ENCODE assay signal across 17 cellular contexts in genomic region chr1:37069406-37069805, GRCh38. TPM values are rescaled to one million over a fixed set of nuclear protein-coding genes. Genes with fewer than 3 reads are reported as not detected.
A peak's percentile ranks its signal among the peaks of the same experiment; 100 is the strongest.
DNase-seq lines count a peak whose midpoint lies in the region; ATAC-seq and TF ChIP-seq lines count a peak whose summit lies in the region.
"Had no signal": no experiment of that assay in that cellular context is flagged by ENCODE, and none has a peak within 500 bp of the region (broad histone marks: within the 10 kb centered on the region; RNA-seq: fewer than 3 reads in every experiment).

No MANE protein-coding gene starts in this region.

- no peaks in the 10 kb centered on the region for H3K36me3 Mint-ChIP-seq in GM23338 (ENCODE audit: low read depth)
- H3K36me3 Mint-ChIP-seq: CD8-positive, alpha-beta memory T cell had no signal

- DNase-seq in DMS79 (lab: John Stamatoyannopoulos, UW) (peak; percentile 15), DMS79 treated with DMSO at 0.1 percent for 48 hours (lab: John Stamatoyannopoulos, UW) (no peak), GM23338 (ENCODE audit: low spot score) (peak; percentile 10), NCI-H82 treated with DMSO at 0.1 percent for 48 hours (lab: John Stamatoyannopoulos, UW; ENCODE audit: unreplicated experiment) (peak; percentile 91), lower lobe of right lung (no peak), body of pancreas (no peak)
- DNase-seq: 8988T; AML-193; Caco-2; CD8-positive, alpha-beta memory T cell; EL; H7 had no signal

- no peak overlapping the region for H3K4me3 ChIP-seq in GM23338
- H3K4me3 ChIP-seq in lower lobe of right lung = no peak overlapping the region
- no peak overlapping the region for H3K4me3 ChIP-seq in body of pancreas
- H3K4me3 ChIP-seq: BLaER1 had no signal

- no peak for TF ChIP-seq POLR2A in body of pancreas (IDR thresholded peaks at IDR 0.05)

- H3K9me3 ChIP-seq in lower lobe of right lung (no peaks in the 10 kb centered on the region), body of pancreas (no peaks in the 10 kb centered on the region)
- H3K9me3 ChIP-seq: BLaER1, Caco-2 had no signal

- H3K4me3 Mint-ChIP-seq in GM23338 = no peak overlapping the region
- H3K4me3 Mint-ChIP-seq: CD8-positive, alpha-beta memory T cell; IgD-negative memory B cell had no signal

- no peaks in the 10 kb centered on the region for H3F3A ChIP-seq in GM23338 (replicated peaks; ENCODE audit: low read depth)

- intact Hi-C loops in lower lobe of right lung (cut with DNase I) = no loop called here
- intact Hi-C loops in body of pancreas (cut with DNase I) = no loop called here

- H3K79me2 ChIP-seq in GM23338 (replicated peaks; ENCODE audit: insufficient read depth) = no peaks in the 10 kb centered on the region

- no peaks in the 10 kb centered on the region for H3K27me3 ChIP-seq in GM23338 (ENCODE audit: insufficient read depth)
- peaks cover 15% of the 10 kb centered on the region for H3K27me3 ChIP-seq in lower lobe of right lung (ENCODE audit: low read depth)
- H3K27me3 ChIP-seq in body of pancreas = peaks cover 0 to 3% of the 10 kb centered on the region in 2 donors
- H3K27me3 ChIP-seq: BLaER1 had no signal

- H3K27ac Mint-ChIP-seq in GM23338 = no peak overlapping the region
- H3K27ac Mint-ChIP-seq: CD8-positive, alpha-beta memory T cell; IgD-negative memory B cell had no signal

- TF ChIP-seq CTCF in GM23338 (conservative IDR thresholded peaks at IDR 0.05; ENCODE audit: low read depth in 2 of 2) = no peak
- no peak for TF ChIP-seq CTCF in lower lobe of right lung (IDR thresholded peaks at IDR 0.05)
- no peak for TF ChIP-seq CTCF in body of pancreas (IDR thresholded peaks at IDR 0.05)

- H3K9me2 ChIP-seq in GM23338 (ENCODE audit: insufficient read depth) = no peaks in the 10 kb centered on the region

- H3K27ac ChIP-seq in GM23338 (ENCODE audit: low read depth) = no peak overlapping the region
- no peak overlapping the region for H3K27ac ChIP-seq in lower lobe of right lung
- H3K27ac ChIP-seq in body of pancreas = no peak overlapping the region
- H3K27ac ChIP-seq: BLaER1 had no signal

- no peaks in the 10 kb centered on the region for H4K20me1 ChIP-seq in GM23338 (replicated peaks; ENCODE audit: insufficient read depth)
- H4K20me1 ChIP-seq: BLaER1 had no signal

- H3K4me1 ChIP-seq in GM23338 (ENCODE audit: insufficient read depth) (no peaks in the 10 kb centered on the region), lower lobe of right lung (peaks cover 4% of the 10 kb centered on the region), body of pancreas (no peaks in the 10 kb centered on the region)
- H3K4me1 ChIP-seq: Caco-2 had no signal

- WGBS in body of pancreas, 2 donors = 80 to 86% methylated on average over 4 of the region's 4 CpGs

- H3K9me3 Mint-ChIP-seq in GM23338 = no peaks in the 10 kb centered on the region
- H3K9me3 Mint-ChIP-seq: CD8-positive, alpha-beta memory T cell; IgD-negative memory B cell had no signal

- no peak overlapping the region for H3K4me2 ChIP-seq in GM23338
- H3K4me2 ChIP-seq: BLaER1 had no signal

- ATAC-seq in GM23338 (no peak), lower lobe of right lung (peak; percentile 70 to 75), body of pancreas (no peak), HG03571 (IDR thresholded peaks at IDR 0.05; ENCODE audit: unreplicated experiment) (no peak), GM21737 (IDR thresholded peaks at IDR 0.05; ENCODE audit: unreplicated experiment) (no peak)

- peaks cover 13% of the 10 kb centered on the region for H3K27me3 Mint-ChIP-seq in GM23338 (ENCODE audit: insufficient read depth, low read depth, poor library complexity)

- no peaks in the 10 kb centered on the region for H3K36me3 ChIP-seq in GM23338 (ENCODE audit: insufficient read depth)
- no peaks in the 10 kb centered on the region for H3K36me3 ChIP-seq in lower lobe of right lung
- no peaks in the 10 kb centered on the region for H3K36me3 ChIP-seq in body of pancreas (replicated peaks in 1 of 2; ENCODE audit: insufficient read depth in 1 of 2, low read depth in 2 of 2)
- H3K36me3 ChIP-seq: BLaER1 had no signal

- peaks cover 4% of the 10 kb centered on the region; the same call in 2 of the 3 replicates for H3K4me1 Mint-ChIP-seq in GM23338
- H3K4me1 Mint-ChIP-seq: CD8-positive, alpha-beta memory T cell had no signal

- no peak overlapping the region for H2AFZ ChIP-seq in GM23338

TF ChIP-seq in GM23338, 12 proteins besides CTCF, POLR2A, EP300 and RAD21 (continues in another document):
- TF ChIP-seq STAT1 (IDR thresholded peaks at IDR 0.05; ENCODE audit: unreplicated experiment) = no peak
- TF ChIP-seq EZH2phosphoT487 (IDR thresholded peaks at IDR 0.05; ENCODE audit: unreplicated experiment) = no peak
- TF ChIP-seq ZNF331 (CRISPR knock-in tag; IDR thresholded peaks at IDR 0.05; ENCODE audit: low read depth) = no peak
- TF ChIP-seq CREB1 (CRISPR knock-in tag; IDR thresholded peaks at IDR 0.05; ENCODE audit: low read depth) = no peak
- no peak for TF ChIP-seq REST (IDR thresholded peaks at IDR 0.05; ENCODE audit: unreplicated experiment)
- no peak for TF ChIP-seq POLR2AphosphoS5 (IDR thresholded peaks at IDR 0.05; ENCODE audit: low read depth)
- TF ChIP-seq EZH2 (IDR thresholded peaks at IDR 0.05; ENCODE audit: low read depth, unreplicated experiment) = no peak
- TF ChIP-seq ZNF114 (CRISPR knock-in tag; IDR thresholded peaks at IDR 0.05) = no peak
- no peak for TF ChIP-seq NANOG (IDR thresholded peaks at IDR 0.05; ENCODE audit: borderline replicate concordance)
- TF ChIP-seq ETS1 (IDR thresholded peaks at IDR 0.05) = no peak
- no peak for TF ChIP-seq JUNB (IDR thresholded peaks at IDR 0.05; ENCODE audit: unreplicated experiment)

RNA-seq across cellular contexts. Expression of gene GRIK3, which starts 35.1 kb away (rescaled TPM):
- total RNA-seq in GM23338 (2014; rRNA removed; shearing (Covaris generic)) = 2.8 and 2.9 TPM in 2 replicates
- polyA plus RNA-seq in GM23338 (2016; fragmentation: Nextera tagmentation; extraction: Ambion mirVana) = 0.23 and 0.31 TPM in 2 replicates
- total RNA-seq in lower lobe of right lung = 0.27 TPM
- under 1 TPM; under 0.01 to 0.99 TPM for total RNA-seq in body of pancreas
- total RNA-seq: Caco-2; CD8-positive, alpha-beta memory T cell; HT1080 had no signal
- polyA plus RNA-seq: CD8-positive, alpha-beta memory T cell had no signal

Comparison
In these comparisons a context has a peak if more than half of its experiments do, and no peak if none do; other contexts are left out.
1. DNase-seq: peak in DMS79 (single experiment), GM23338 (single experiment) and NCI-H82 treated with DMSO at 0.1 percent for 48 hours (single experiment); none in DMS79 treated with DMSO at 0.1 percent for 48 hours (single experiment), lower lobe of right lung (single experiment) and body of pancreas (0 of 4).
2. ATAC-seq: peak in lower lobe of right lung (2 of 2); none in GM23338 (single experiment), body of pancreas (single experiment), HG03571 (single experiment) and GM21737 (single experiment).